In the genomic region with DNA sequence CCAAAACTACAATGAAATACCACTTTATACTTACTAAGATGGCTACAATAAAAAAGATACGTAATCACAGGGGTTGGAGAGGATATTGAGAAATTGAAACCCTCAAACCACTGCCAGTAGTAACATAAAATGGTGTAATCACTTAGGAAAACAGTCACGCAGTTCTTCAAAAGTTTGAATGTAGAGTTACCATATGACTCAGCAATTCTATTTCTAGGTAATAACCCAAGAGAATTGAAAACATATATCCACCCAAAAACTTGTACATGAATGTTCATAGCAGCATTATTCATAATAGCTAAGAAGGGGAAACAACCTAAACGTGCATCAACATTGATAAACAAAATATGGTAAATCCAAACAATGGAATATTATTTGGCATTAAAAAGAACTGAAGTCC, we compare ENCODE assay signal across 11 cellular contexts. TPM values are rescaled to one million over a fixed set of nuclear protein-coding genes. Genes with fewer than 3 reads are reported as not detected.
DNase-seq lines count a peak whose midpoint lies in the region; ATAC-seq and TF ChIP-seq lines count a peak whose summit lies in the region.
"Had no signal": no experiment of that assay in that cellular context is flagged by ENCODE, and none has a peak within 500 bp of the region (broad histone marks: within the 10 kb centered on the region; RNA-seq: fewer than 3 reads in every experiment).

No MANE protein-coding gene starts in this region.

- H3K9me3 ChIP-seq in upper lobe of right lung, result no peaks in the 10 kb centered on the region
- H3K9me3 ChIP-seq: BLaER1 had no signal

- no peak for TF ChIP-seq CTCF in upper lobe of right lung (IDR thresholded peaks at IDR 0.05)
- TF ChIP-seq CTCF in osteocyte (IDR thresholded peaks at IDR 0.05), result no peak

- POLR2A ChIA-PET in activated CD4-positive, alpha-beta memory T cell treated with anti-CD3 and anti-CD28 coated beads for 36 hours (lab: Charles Lee), result interaction anchor here (1.1 to 3.0 kb wide), 3 partner anchors 33 to 221 kb away, joined by 3 to 13 read pairs (median 4); a partner anchor contains a TSS

- H3K36me3 ChIP-seq in upper lobe of right lung, result no peaks in the 10 kb centered on the region
- H3K36me3 ChIP-seq: BLaER1 had no signal

- H3K4me3 ChIP-seq in upper lobe of right lung, result no peak overlapping the region
- H3K4me3 ChIP-seq: BLaER1 had no signal

- H3K4me3 Mint-ChIP-seq in activated naive CD4-positive, alpha-beta T cell treated with anti-CD3 and anti-CD28 coated beads, Interleukin-2, amount 10 ng/mL, durations not matched to agents 7 days and 5 days, result no peak overlapping the region
- H3K4me3 Mint-ChIP-seq in activated naive CD4-positive, alpha-beta T cell treated with anti-CD3 and anti-CD28 coated beads for 36 hours, result no peak overlapping the region
- no peak overlapping the region for H3K4me3 Mint-ChIP-seq in activated CD4-positive, alpha-beta memory T cell treated with anti-CD3 and anti-CD28 coated beads for 36 hours
- no peak overlapping the region for H3K4me3 Mint-ChIP-seq in osteocyte (ENCODE audit: unreplicated experiment)

- H3K9me3 Mint-ChIP-seq in activated naive CD4-positive, alpha-beta T cell treated with anti-CD3 and anti-CD28 coated beads, Interleukin-2, amount 10 ng/mL, durations not matched to agents 7 days and 5 days, result peaks cover 7% of the 10 kb centered on the region
- H3K9me3 Mint-ChIP-seq in activated naive CD4-positive, alpha-beta T cell treated with anti-CD3 and anti-CD28 coated beads for 36 hours, result no peaks in the 10 kb centered on the region
- no peaks in the 10 kb centered on the region for H3K9me3 Mint-ChIP-seq in activated CD4-positive, alpha-beta memory T cell treated with anti-CD3 and anti-CD28 coated beads for 36 hours
- H3K9me3 Mint-ChIP-seq in osteocyte (ENCODE audit: unreplicated experiment), result no peaks in the 10 kb centered on the region

- H3K36me3 Mint-ChIP-seq in activated naive CD4-positive, alpha-beta T cell treated with anti-CD3 and anti-CD28 coated beads, Interleukin-2, amount 10 ng/mL, durations not matched to agents 7 days and 5 days, result peaks cover 57% of the 10 kb centered on the region
- H3K36me3 Mint-ChIP-seq in activated naive CD4-positive, alpha-beta T cell treated with anti-CD3 and anti-CD28 coated beads for 36 hours (ENCODE audit: low read depth), result peaks cover 6% of the 10 kb centered on the region
- H3K36me3 Mint-ChIP-seq in activated CD4-positive, alpha-beta memory T cell treated with anti-CD3 and anti-CD28 coated beads for 36 hours, result peaks cover 3% of the 10 kb centered on the region
- no peaks in the 10 kb centered on the region for H3K36me3 Mint-ChIP-seq in osteocyte (ENCODE audit: unreplicated experiment)

- H3K4me1 ChIP-seq in upper lobe of right lung, result peaks cover 18% of the 10 kb centered on the region

- H3K4me1 Mint-ChIP-seq in activated naive CD4-positive, alpha-beta T cell treated with anti-CD3 and anti-CD28 coated beads, Interleukin-2, amount 10 ng/mL, durations not matched to agents 7 days and 5 days, result peaks cover 54% of the 10 kb centered on the region
- peaks cover 52% of the 10 kb centered on the region for H3K4me1 Mint-ChIP-seq in activated naive CD4-positive, alpha-beta T cell treated with anti-CD3 and anti-CD28 coated beads for 36 hours (ENCODE audit: low read depth)
- peaks cover 39% of the 10 kb centered on the region for H3K4me1 Mint-ChIP-seq in activated CD4-positive, alpha-beta memory T cell treated with anti-CD3 and anti-CD28 coated beads for 36 hours (ENCODE audit: low read depth)
- no peaks in the 10 kb centered on the region for H3K4me1 Mint-ChIP-seq in osteocyte (ENCODE audit: unreplicated experiment)

- peak overlapping the region; percentile 76 for H3K27ac Mint-ChIP-seq in activated naive CD4-positive, alpha-beta T cell treated with anti-CD3 and anti-CD28 coated beads, Interleukin-2, amount 10 ng/mL, durations not matched to agents 7 days and 5 days
- H3K27ac Mint-ChIP-seq in activated naive CD4-positive, alpha-beta T cell treated with anti-CD3 and anti-CD28 coated beads for 36 hours, result no peak overlapping the region
- H3K27ac Mint-ChIP-seq in activated CD4-positive, alpha-beta memory T cell treated with anti-CD3 and anti-CD28 coated beads for 36 hours, result peak overlapping the region; percentile 82
- no peak overlapping the region for H3K27ac Mint-ChIP-seq in osteocyte (ENCODE audit: unreplicated experiment)

- no peak for DNase-seq in activated naive CD4-positive, alpha-beta T cell treated with anti-CD3 and anti-CD28 coated beads, Interleukin-2, amount 10 ng/mL, durations not matched to agents 7 days and 5 days
- DNase-seq in activated naive CD4-positive, alpha-beta T cell treated with anti-CD3 and anti-CD28 coated beads for 36 hours, result no peak
- DNase-seq in activated CD4-positive, alpha-beta memory T cell treated with anti-CD3 and anti-CD28 coated beads for 36 hours, result no peak
- DNase-seq in upper lobe of right lung (no peak), ureter (ENCODE audit: low spot score) (no peak), osteocyte (ENCODE audit: extremely low spot score, unreplicated experiment) (no peak)
- DNase-seq: activated naive CD4-positive, alpha-beta T cell treated with anti-CD3 and anti-CD28 coated beads, Interleukin-2, amount 50 U/mL, for 16 hours; NCI-H2029 treated with DMSO at 0.1 percent for 48 hours had no signal

- intact Hi-C loops in activated naive CD4-positive, alpha-beta T cell treated with anti-CD3 and anti-CD28 coated beads for 36 hours (cut with micrococcal nuclease), result loop anchor here (1.0 to 5.0 kb wide), 7 partner anchors 11 to 508 kb away; no protein-coding TSS in a partner anchor
- intact Hi-C loops in activated CD4-positive, alpha-beta memory T cell treated with anti-CD3 and anti-CD28 coated beads for 36 hours (cut with micrococcal nuclease), result loop anchor here (1.0 kb wide), 6 partner anchors 11 to 347 kb away; a partner anchor contains a TSS
- intact Hi-C loops in upper lobe of right lung (cut with DNase I), result no loop called here

- no peaks in the 10 kb centered on the region for H3K27me3 ChIP-seq in upper lobe of right lung
- H3K27me3 ChIP-seq: BLaER1 had no signal

- H3K27ac ChIP-seq in upper lobe of right lung, result no peak overlapping the region
- H3K27ac ChIP-seq: BLaER1 had no signal

- CTCF ChIA-PET in activated naive CD4-positive, alpha-beta T cell treated with anti-CD3 and anti-CD28 coated beads, Interleukin-2, amount 10 ng/mL, durations not matched to agents 7 days and 5 days (lab: Charles Lee), result interaction anchor here (2.3 to 2.8 kb wide), 2 partner anchors 34 to 362 kb away, joined by 8 to 10 read pairs; no protein-coding TSS in a partner anchor
- CTCF ChIA-PET in activated naive CD4-positive, alpha-beta T cell treated with anti-CD3 and anti-CD28 coated beads for 36 hours (lab: Charles Lee), result interaction anchor here (8.5 kb wide), 1 partner anchor 361 kb away, joined by 86 read pairs; no protein-coding TSS in a partner anchor
- CTCF ChIA-PET in activated CD4-positive, alpha-beta memory T cell treated with anti-CD3 and anti-CD28 coated beads for 36 hours (lab: Charles Lee), result interaction anchor here (1.1 to 2.6 kb wide), 6 partner anchors 9 to 364 kb away, joined by 3 to 10 read pairs (median 4); a partner anchor contains a TSS

- no peaks in the 10 kb centered on the region for H3K27me3 Mint-ChIP-seq in activated naive CD4-positive, alpha-beta T cell treated with anti-CD3 and anti-CD28 coated beads, Interleukin-2, amount 10 ng/mL, durations not matched to agents 7 days and 5 days
- H3K27me3 Mint-ChIP-seq in activated naive CD4-positive, alpha-beta T cell treated with anti-CD3 and anti-CD28 coated beads for 36 hours (ENCODE audit: low read depth), result no peaks in the 10 kb centered on the region
- no peaks in the 10 kb centered on the region for H3K27me3 Mint-ChIP-seq in activated CD4-positive, alpha-beta memory T cell treated with anti-CD3 and anti-CD28 coated beads for 36 hours
- peaks cover 23% of the 10 kb centered on the region for H3K27me3 Mint-ChIP-seq in osteocyte (ENCODE audit: unreplicated experiment)

- ATAC-seq in HG03108 (IDR thresholded peaks at IDR 0.05; ENCODE audit: unreplicated experiment), result peak; percentile 86
- peak; percentile 54 for ATAC-seq in upper lobe of right lung
- ATAC-seq in SK-N-SH treated with all-trans-retinoic acid at 6 μM for 48 hours, result no peak

TF ChIP-seq in SK-N-SH treated with all-trans-retinoic acid at 6 μM for 48 hours, 23 proteins besides CTCF, POLR2A, EP300 and RAD21 (continues in another document):
- TF ChIP-seq RARB (CRISPR knock-in tag; IDR thresholded peaks at IDR 0.05), result no peak
- TF ChIP-seq, protein P1, sequence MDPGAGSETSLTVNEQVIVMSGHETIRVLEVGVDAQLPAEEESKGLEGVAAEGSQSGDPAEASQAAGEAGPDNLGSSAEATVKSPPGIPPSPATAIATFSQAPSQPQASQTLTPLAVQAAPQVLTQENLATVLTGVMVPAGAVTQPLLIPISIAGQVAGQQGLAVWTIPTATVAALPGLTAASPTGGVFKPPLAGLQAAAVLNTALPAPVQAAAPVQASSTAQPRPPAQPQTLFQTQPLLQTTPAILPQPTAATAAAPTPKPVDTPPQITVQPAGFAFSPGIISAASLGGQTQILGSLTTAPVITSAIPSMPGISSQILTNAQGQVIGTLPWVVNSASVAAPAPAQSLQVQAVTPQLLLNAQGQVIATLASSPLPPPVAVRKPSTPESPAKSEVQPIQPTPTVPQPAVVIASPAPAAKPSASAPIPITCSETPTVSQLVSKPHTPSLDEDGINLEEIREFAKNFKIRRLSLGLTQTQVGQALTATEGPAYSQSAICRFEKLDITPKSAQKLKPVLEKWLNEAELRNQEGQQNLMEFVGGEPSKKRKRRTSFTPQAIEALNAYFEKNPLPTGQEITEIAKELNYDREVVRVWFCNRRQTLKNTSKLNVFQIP (CRISPR knock-in tag; IDR thresholded peaks at IDR 0.05; ENCODE audit: borderline replicate concordance, low read depth), result no peak

RNA-seq across cellular contexts. Expression of a gene that starts 24.4 kb away (rescaled TPM):
- 100 to 1,000 TPM; 367 to 375 TPM for total RNA-seq in activated naive CD4-positive, alpha-beta T cell treated with anti-CD3 and anti-CD28 coated beads for 36 hours
- total RNA-seq in activated CD4-positive, alpha-beta memory T cell treated with anti-CD3 and anti-CD28 coated beads for 36 hours, result 100 to 1,000 TPM; 332 to 339 TPM
- 128 TPM for total RNA-seq in upper lobe of right lung
- total RNA-seq in ureter, result 138 TPM
- 116 and 117 TPM in 2 replicates for total RNA-seq in osteocyte

RNA-seq across cellular contexts. Expression of a gene that starts 45.0 kb away (rescaled TPM):
- 100 to 1,000 TPM; 111 to 112 TPM for total RNA-seq in activated naive CD4-positive, alpha-beta T cell treated with anti-CD3 and anti-CD28 coated beads for 36 hours
- total RNA-seq in activated CD4-positive, alpha-beta memory T cell treated with anti-CD3 and anti-CD28 coated beads for 36 hours, result 100 to 1,000 TPM; 107 to 108 TPM
- total RNA-seq in upper lobe of right lung, result 84.5 TPM
- 87.2 TPM for total RNA-seq in ureter
- total RNA-seq in osteocyte, result 135 TPM in 2 replicates

Comparison
In these comparisons a context has a peak if more than half of its experiments do, and no peak if none do; other contexts are left out.
1. H3K27ac Mint-ChIP-seq: peak in activated naive CD4-positive, alpha-beta T cell treated with anti-CD3 and anti-CD28 coated beads, Interleukin-2, amount 10 ng/mL, durations not matched to agents 7 days and 5 days (single experiment) and activated CD4-positive, alpha-beta memory T cell treated with anti-CD3 and anti-CD28 coated beads for 36 hours (single experiment); none in activated naive CD4-positive, alpha-beta T cell treated with anti-CD3 and anti-CD28 coated beads for 36 hours (single experiment) and osteocyte (single experiment).